ENCODE assay signal across 10 cellular contexts in the genomic region with DNA sequence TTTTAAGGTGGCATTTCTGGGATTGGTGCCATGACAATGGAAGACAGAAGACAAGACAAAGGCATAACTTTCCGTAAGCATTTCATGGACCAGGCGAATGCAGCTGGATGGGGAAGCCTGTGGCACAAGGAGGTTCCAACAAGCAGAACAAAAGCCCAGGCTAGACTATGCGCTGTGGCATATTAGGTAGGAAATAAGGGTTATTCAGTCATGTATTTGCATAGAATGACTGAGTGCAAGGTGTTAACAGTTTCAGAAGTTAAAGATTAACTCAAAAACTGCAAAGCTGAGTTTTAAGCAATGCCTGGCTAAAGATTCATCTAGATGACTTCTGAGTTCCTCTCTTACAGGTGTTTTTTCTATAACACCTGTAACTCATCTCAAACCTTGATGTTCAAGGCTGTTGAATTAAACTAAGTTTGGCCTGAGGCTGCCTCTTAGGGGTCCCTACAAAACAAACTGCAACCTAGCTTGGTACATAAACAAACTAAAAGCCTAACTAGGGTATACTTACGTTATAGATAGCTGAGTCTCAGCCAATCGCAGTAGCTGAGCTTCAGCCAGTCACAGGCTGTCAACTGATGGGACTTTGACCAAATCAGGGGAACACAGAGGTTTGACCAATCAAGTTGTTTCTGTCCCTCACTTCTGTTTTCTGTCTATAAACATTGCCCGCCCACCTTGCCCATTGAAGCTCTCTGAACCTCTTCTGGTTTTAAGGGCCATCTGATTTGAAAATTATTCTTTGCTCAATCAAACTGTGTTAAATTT. TPM values are rescaled to one million over a fixed set of nuclear protein-coding genes. Genes with fewer than 3 reads are reported as not detected.
DNase-seq lines count a peak whose midpoint lies in the region; ATAC-seq, FAIRE-seq and TF ChIP-seq lines count a peak whose summit lies in the region.
"Had no signal": no experiment of that assay in that cellular context is flagged by ENCODE, and none has a peak within 500 bp of the region (broad histone marks: within the 10 kb centered on the region; RNA-seq: fewer than 3 reads in every experiment).

No MANE protein-coding gene starts in this region.

- H3K4me1 ChIP-seq in pancreas, result peaks cover 13 to 20% (median 16%) of the 10 kb centered on the region in 3 donors
- H3K4me1 ChIP-seq in CD8-positive, alpha-beta memory T cell (ENCODE audit: insufficient read depth, low read length), result no peaks in the 10 kb centered on the region

- POLR2A ChIA-PET in CD8-positive, alpha-beta memory T cell (lab: Charles Lee), result no interaction called here

- intact Hi-C loops in pancreas (cut with DNase I), result no loop called here

- no peak for FAIRE-seq in pancreas (lab: Jason Lieb, UNC)
- FAIRE-seq: endothelial cell of umbilical vein had no signal

- no peak overlapping the region for H3K27ac Mint-ChIP-seq in stimulated activated effector memory CD8-positive, alpha-beta T cell treated with anti-CD3 and anti-CD28 coated beads, Interleukin-12 subunit alpha, Interleukin-12 subunit beta, amount 100 ng/mL, for 72 hours
- no peak overlapping the region for H3K27ac Mint-ChIP-seq in CD8-positive, alpha-beta memory T cell

- no peaks in the 10 kb centered on the region for H3K9me3 ChIP-seq in pancreas
- no peaks in the 10 kb centered on the region for H3K9me3 ChIP-seq in CD8-positive, alpha-beta memory T cell (ENCODE audit: low read length)
- H3K9me3 ChIP-seq: SK-N-SH had no signal

- peak overlapping the region; percentile 1 to 83 (median 46) for H3K27ac ChIP-seq in pancreas
- no peak overlapping the region for H3K27ac ChIP-seq in CD8-positive, alpha-beta memory T cell (ENCODE audit: low read depth, low read length)

- no peak for TF ChIP-seq CTCF in pancreas (IDR thresholded peaks at IDR 0.05)

- CTCF ChIA-PET in CD8-positive, alpha-beta memory T cell (lab: Charles Lee), result interaction anchor here (0.7 to 2.5 kb wide), 5 partner anchors 8 to 382 kb away, joined by 3 to 16 read pairs (median 3); a partner anchor contains a TSS

- ATAC-seq in GM18873 (IDR thresholded peaks at IDR 0.05; ENCODE audit: low FRiP score, unreplicated experiment) (peak; percentile 73), HG02642 (IDR thresholded peaks at IDR 0.05; ENCODE audit: poor library complexity, unreplicated experiment) (peak; percentile 56), HG03571 (IDR thresholded peaks at IDR 0.05; ENCODE audit: unreplicated experiment) (peak; percentile 68), pancreas (peak; percentile 95 to 96 (median 96))
- no peak for ATAC-seq in stimulated activated effector memory CD8-positive, alpha-beta T cell treated with anti-CD3 and anti-CD28 coated beads, Interleukin-12 subunit alpha, Interleukin-12 subunit beta, amount 100 ng/mL, for 72 hours

- H3K4me3 Mint-ChIP-seq in stimulated activated effector memory CD8-positive, alpha-beta T cell treated with anti-CD3 and anti-CD28 coated beads, Interleukin-12 subunit alpha, Interleukin-12 subunit beta, amount 100 ng/mL, for 72 hours, result no peak overlapping the region
- no peak overlapping the region for H3K4me3 Mint-ChIP-seq in CD8-positive, alpha-beta memory T cell

- WGBS in pancreas, 2 donors, result 30 to 31% methylated on average over 6 of the region's 6 CpGs

- DNase-seq in pancreas, result peak in 2 of 6 donors; percentile 27 to 29
- DNase-seq in OCI-M1 (lab: John Stamatoyannopoulos, UW), result no peak
- DNase-seq in NOMO-1 treated with DMSO at 0.1 percent for 48 hours (lab: John Stamatoyannopoulos, UW; ENCODE audit: unreplicated experiment), result no peak
- DNase-seq in stimulated activated effector memory CD8-positive, alpha-beta T cell treated with anti-CD3 and anti-CD28 coated beads, Interleukin-12 subunit alpha, Interleukin-12 subunit beta, amount 100 ng/mL, for 72 hours (ENCODE audit: low spot score in 2 of 2), result no peak
- no peak for DNase-seq in CD8-positive, alpha-beta memory T cell

- H3K36me3 Mint-ChIP-seq in stimulated activated effector memory CD8-positive, alpha-beta T cell treated with anti-CD3 and anti-CD28 coated beads, Interleukin-12 subunit alpha, Interleukin-12 subunit beta, amount 100 ng/mL, for 72 hours, result no peaks in the 10 kb centered on the region
- peaks cover 0 to 5% (median 0%) of the 10 kb centered on the region in 3 donors for H3K36me3 Mint-ChIP-seq in CD8-positive, alpha-beta memory T cell

- no peaks in the 10 kb centered on the region for H3K9me3 Mint-ChIP-seq in stimulated activated effector memory CD8-positive, alpha-beta T cell treated with anti-CD3 and anti-CD28 coated beads, Interleukin-12 subunit alpha, Interleukin-12 subunit beta, amount 100 ng/mL, for 72 hours
- H3K9me3 Mint-ChIP-seq in CD8-positive, alpha-beta memory T cell, result no peaks in the 10 kb centered on the region

- no peaks in the 10 kb centered on the region for H3K27me3 ChIP-seq in pancreas
- no peaks in the 10 kb centered on the region for H3K27me3 ChIP-seq in CD8-positive, alpha-beta memory T cell (ENCODE audit: insufficient read depth, low read length, poor library complexity, severe bottlenecking)

- H3K4me3 ChIP-seq in pancreas, result peak overlapping the region in 1 of 4 donors; percentile 19
- H3K4me3 ChIP-seq in CD8-positive, alpha-beta memory T cell (ENCODE audit: low read length), result no peak overlapping the region

- peaks cover 3 to 53% of the 10 kb centered on the region in 2 donors for H3K27me3 Mint-ChIP-seq in CD8-positive, alpha-beta memory T cell

- H3K4me1 Mint-ChIP-seq in stimulated activated effector memory CD8-positive, alpha-beta T cell treated with anti-CD3 and anti-CD28 coated beads, Interleukin-12 subunit alpha, Interleukin-12 subunit beta, amount 100 ng/mL, for 72 hours, result no peaks in the 10 kb centered on the region
- peaks cover 0 to 2% (median 0%) of the 10 kb centered on the region in 3 donors for H3K4me1 Mint-ChIP-seq in CD8-positive, alpha-beta memory T cell

- no peaks in the 10 kb centered on the region for H3K36me3 ChIP-seq in pancreas
- H3K36me3 ChIP-seq in CD8-positive, alpha-beta memory T cell (ENCODE audit: insufficient read depth, low read length), result no peaks in the 10 kb centered on the region

RNA-seq across cellular contexts. Expression of a gene that starts 52.2 kb away (rescaled TPM):
- total RNA-seq in pancreas, result 10 to 100 TPM in 5 of 6 donors, 1 to 10 TPM in 1; 8.7 to 35.4 (median 12.5) TPM
- polyA plus RNA-seq in pancreas, result 1 to 10 TPM; 3.2 to 4.1 TPM
- total RNA-seq in CD8-positive, alpha-beta memory T cell, result under 1 TPM in 1 of 2 experiments, not detected in 1; 0.24 TPM
- not detected for polyA plus RNA-seq in CD8-positive, alpha-beta memory T cell
- total RNA-seq: endothelial cell of umbilical vein had no signal

Comparison
In these comparisons a context has a peak if more than half of its experiments do, and no peak if none do; other contexts are left out.
1. RNA of a gene that starts 52.2 kb away (total RNA-seq): 8.7 to 35.4 TPM in pancreas; 0.24 TPM in CD8-positive, alpha-beta memory T cell; every median in the first group is over 4 times any median in the second.